Comparison of ENCODE assay signal across 25 cellular contexts in genomic region chr3:195574497-195575304, GRCh38. TPM values are rescaled to one million over a fixed set of nuclear protein-coding genes. Genes with fewer than 3 reads are reported as not detected.
"Had no signal": no experiment of that assay in that cellular context is flagged by ENCODE, and none has a peak within 500 bp of the region (broad histone marks: within the 10 kb centered on the region; RNA-seq: fewer than 3 reads in every experiment).

No MANE protein-coding gene starts in this region.

- H3K27ac Mint-ChIP-seq: activated CD4-positive, alpha-beta T cell treated with anti-CD3 and anti-CD28 coated beads for 36 hours; activated naive CD4-positive, alpha-beta T cell treated with anti-CD3 and anti-CD28 coated beads for 36 hours; activated naive CD8-positive, alpha-beta T cell treated with anti-CD3 and anti-CD28 coated beads for 36 hours; effector memory CD8-positive, alpha-beta T cell; natural killer cell treated with Interleukin-12 subunit alpha and Interleukin-12 subunit beta and Interleukin-15 and Interleukin-18, amount 100 ng/mL, for 72 hours; stimulated activated naive B cell treated with anti-CD40 and anti-IgM and Interleukin-4, amounts not matched to agents 10 μg/mL and 1 μg/mL and 100 μg/mL, for 72 hours had no signal

- H3K4me1 ChIP-seq: adrenal gland, body of pancreas, colonic mucosa, sigmoid colon, tibial nerve had no signal

- H3K4me3 ChIP-seq: adrenal gland, body of pancreas, colonic mucosa, heart right ventricle, left ventricle myocardium inferior, mucosa of descending colon, sigmoid colon, smooth muscle cell had no signal

- ATAC-seq: activated CD4-positive, alpha-beta T cell treated with anti-CD3 and anti-CD28 coated beads for 36 hours; body of pancreas; effector memory CD8-positive, alpha-beta T cell; mucosa of descending colon; natural killer cell treated with Interleukin-12 subunit alpha and Interleukin-12 subunit beta and Interleukin-15 and Interleukin-18, amount 100 ng/mL, for 72 hours; stimulated activated naive B cell treated with anti-CD40 and anti-IgM and Interleukin-4, amounts not matched to agents 10 μg/mL and 1 μg/mL and 100 μg/mL, for 72 hours had no signal

- H3K4me2 ChIP-seq: smooth muscle cell had no signal

- H3K27me3 ChIP-seq: adrenal gland, body of pancreas, colonic mucosa, heart right ventricle, sigmoid colon, tibial nerve had no signal

- DNase-seq: activated CD4-positive, alpha-beta T cell treated with anti-CD3 and anti-CD28 coated beads for 36 hours; activated CD4-positive, alpha-beta T cell treated with anti-CD3 and anti-CD28 coated beads, Interleukin-2, amount 50 U/mL, for 4 hours; activated CD4-positive, CD25-positive, alpha-beta regulatory T cell; activated CD8-positive, alpha-beta memory T cell treated with anti-CD3 and anti-CD28 coated beads for 24 hours; activated effector memory CD4-positive, alpha-beta T cell treated with Interleukin-2 at 50 U/mL for 16 hours; activated naive CD4-positive, alpha-beta T cell treated with anti-CD3 and anti-CD28 coated beads for 36 hours; activated naive CD8-positive, alpha-beta T cell treated with anti-CD3 and anti-CD28 coated beads for 36 hours; adrenal gland; aorta; body of pancreas; cerebellar nuclear complex; colonic mucosa; effector memory CD8-positive, alpha-beta T cell; erythroblast; heart right ventricle; left ventricle myocardium inferior; mucosa of descending colon; posterior cingulate gyrus; sigmoid colon; stimulated activated CD4-positive, alpha-beta T cell treated with anti-CD3 and anti-CD28 coated beads, Interleukin-1b, Interleukin-23, amount 100 ng/mL, for 48 hours; stimulated activated CD4-positive, alpha-beta T cell treated with anti-CD3 and anti-CD28 coated beads, Interleukin-4, amount 100 ng/mL, for 4 hours; stimulated activated naive B cell treated with anti-CD40 and anti-IgM and Interleukin-4, amounts not matched to agents 10 μg/mL and 1 μg/mL and 100 μg/mL, for 72 hours had no signal

- H3K27me3 Mint-ChIP-seq: activated CD4-positive, alpha-beta T cell treated with anti-CD3 and anti-CD28 coated beads for 36 hours; activated naive CD8-positive, alpha-beta T cell treated with anti-CD3 and anti-CD28 coated beads for 36 hours; stimulated activated naive B cell treated with anti-CD40 and anti-IgM and Interleukin-4, amounts not matched to agents 10 μg/mL and 1 μg/mL and 100 μg/mL, for 72 hours had no signal

- H3K36me3 ChIP-seq: adrenal gland, colonic mucosa, sigmoid colon had no signal

- H3K9me3 ChIP-seq: adrenal gland, body of pancreas, colonic mucosa, left ventricle myocardium inferior, mucosa of descending colon, sigmoid colon, tibial nerve had no signal

- H3K4me3 Mint-ChIP-seq: activated CD4-positive, alpha-beta T cell treated with anti-CD3 and anti-CD28 coated beads for 36 hours; activated naive CD4-positive, alpha-beta T cell treated with anti-CD3 and anti-CD28 coated beads for 36 hours; activated naive CD8-positive, alpha-beta T cell treated with anti-CD3 and anti-CD28 coated beads for 36 hours; effector memory CD8-positive, alpha-beta T cell; natural killer cell treated with Interleukin-12 subunit alpha and Interleukin-12 subunit beta and Interleukin-15 and Interleukin-18, amount 100 ng/mL, for 72 hours; stimulated activated naive B cell treated with anti-CD40 and anti-IgM and Interleukin-4, amounts not matched to agents 10 μg/mL and 1 μg/mL and 100 μg/mL, for 72 hours had no signal

- H3K36me3 Mint-ChIP-seq: activated naive CD8-positive, alpha-beta T cell treated with anti-CD3 and anti-CD28 coated beads for 36 hours; natural killer cell treated with Interleukin-12 subunit alpha and Interleukin-12 subunit beta and Interleukin-15 and Interleukin-18, amount 100 ng/mL, for 72 hours; stimulated activated naive B cell treated with anti-CD40 and anti-IgM and Interleukin-4, amounts not matched to agents 10 μg/mL and 1 μg/mL and 100 μg/mL, for 72 hours had no signal

- H3K9me3 Mint-ChIP-seq: activated naive CD4-positive, alpha-beta T cell treated with anti-CD3 and anti-CD28 coated beads for 36 hours; activated naive CD8-positive, alpha-beta T cell treated with anti-CD3 and anti-CD28 coated beads for 36 hours; effector memory CD8-positive, alpha-beta T cell; natural killer cell treated with Interleukin-12 subunit alpha and Interleukin-12 subunit beta and Interleukin-15 and Interleukin-18, amount 100 ng/mL, for 72 hours; stimulated activated naive B cell treated with anti-CD40 and anti-IgM and Interleukin-4, amounts not matched to agents 10 μg/mL and 1 μg/mL and 100 μg/mL, for 72 hours had no signal

- H3K27ac ChIP-seq: adrenal gland, body of pancreas, colonic mucosa, heart right ventricle, left ventricle myocardium inferior, sigmoid colon, tibial nerve had no signal

RNA-seq across cellular contexts. Expression of gene APOD, which starts 9.0 kb away (rescaled TPM):
- total RNA-seq: activated CD4-positive, alpha-beta T cell treated with anti-CD3 and anti-CD28 coated beads for 36 hours; activated naive CD8-positive, alpha-beta T cell treated with anti-CD3 and anti-CD28 coated beads for 36 hours; natural killer cell treated with Interleukin-12 subunit alpha and Interleukin-12 subunit beta and Interleukin-15 and Interleukin-18, amount 100 ng/mL, for 72 hours had no signal
